In genomic region chrX:47193475-47194241, GRCh38 we compare ENCODE assay signal across 8 cellular contexts. TPM values are rescaled to one million over a fixed set of nuclear protein-coding genes. Genes with fewer than 3 reads are reported as not detected.
A peak's percentile ranks its signal among the peaks of the same experiment; 100 is the strongest.
DNase-seq lines count a peak whose midpoint lies in the region; ATAC-seq and TF ChIP-seq lines count a peak whose summit lies in the region.

Gene UBA1, plus strand, starts transcription at chrX:47193829. Its CDS starts 4,974 bp downstream, at chrX:47198803.

- in situ Hi-C loops in SK-MEL-5 (cut with HindIII; ENCODE audit: low pct_unique_long_range_greater_than_20kb, low sequenced_read_pairs) = no loop called here

- H3K9me3 ChIP-seq in neutrophil = no peaks in the 10 kb centered on the region

- no peaks in the 10 kb centered on the region for H3K27me3 ChIP-seq in foreskin keratinocyte
- H3K27me3 ChIP-seq in neutrophil = no peaks in the 10 kb centered on the region

- H3K4me1 ChIP-seq in foreskin keratinocyte (peaks cover 3% of the 10 kb centered on the region), neutrophil (ENCODE audit: control insufficient read depth in 1 of 2, insufficient read depth in 1 of 2, low read depth in 1 of 2, low read length in 1 of 2) (peaks cover 48 to 65% of the 10 kb centered on the region in 2 experiments)

- ATAC-seq in foreskin keratinocyte = peak; percentile 71

- H3K27ac ChIP-seq in foreskin keratinocyte (peak within 1 kb of the TSS; percentile 99), neutrophil (peak within 1 kb of the TSS; percentile 95), substantia nigra (ENCODE audit: low read depth, low read length, poor library complexity, severe bottlenecking) (peak within 1 kb of the TSS; percentile 88)

- DNase-seq in GM03348 (ENCODE audit: low spot score) (peak; percentile 87), HEK293T (ENCODE audit: extremely low spot score) (peak; percentile 90), MV-4-11 (lab: John Stamatoyannopoulos, UW) (peak; percentile 95), SK-MEL-5 (ENCODE audit: low read depth, low spot score) (peak; percentile 95), foreskin keratinocyte (peak; percentile 78 to 87), substantia nigra (lab: John Stamatoyannopoulos, UW) (peak; percentile 30 to 99 (median 88))
- DNase-seq in activated naive CD4-positive, alpha-beta T cell treated with Interleukin-2 at 50 U/mL for 16 hours = peak; percentile 91

- TF ChIP-seq CTCF in foreskin keratinocyte (conservative IDR thresholded peaks at IDR 0.05) (peak; percentile 92), neutrophil (IDR thresholded peaks at IDR 0.05) (peak; percentile 85)

- peak within 1 kb of the TSS; percentile 69 to 79 for H3K4me3 ChIP-seq in neutrophil (ENCODE audit: low read depth in 1 of 2, low read length in 1 of 2)

- CTCF ChIA-PET in HEK293T (lab: Yijun Ruan, JAX) = interaction anchor here (3.3 kb wide), 1 partner anchor 191 kb away, joined by 8 read pairs; no protein-coding TSS in a partner anchor

- POLR2A ChIA-PET in HEK293T (lab: Yijun Ruan, JAX) = interaction anchor here (1.2 kb wide), 1 partner anchor 40 kb away, joined by 5 read pairs; no protein-coding TSS in a partner anchor

- H3K36me3 ChIP-seq in neutrophil = peaks cover 14% of the 10 kb centered on the region

TF ChIP-seq in HEK293T, 16 proteins besides CTCF, POLR2A, EP300 and RAD21:
- TF ChIP-seq ELF4 (IDR thresholded peaks at IDR 0.05) (0 out of 2 replicates have a peak, but pooled peaks have one; percentile 29), FOXA1 (IDR thresholded peaks at IDR 0.05) (no peak), FOXK2 (IDR thresholded peaks at IDR 0.05) (no peak), TARDBP (IDR thresholded peaks at IDR 0.05) (no peak), CTBP1 (IDR thresholded peaks at IDR 0.05; ENCODE audit: borderline replicate concordance) (no peak), LEF1 (IDR thresholded peaks at IDR 0.05; ENCODE audit: borderline replicate concordance) (no peak), ARNT (IDR thresholded peaks at IDR 0.05) (no peak), ZNF384 (IDR thresholded peaks at IDR 0.05) (no peak), PKNOX1 (IDR thresholded peaks at IDR 0.05) (peak; percentile 85), L3MBTL2 (conservative IDR thresholded peaks at IDR 0.05) (no peak), NFRKB (IDR thresholded peaks at IDR 0.05) (no peak), SUZ12 (IDR thresholded peaks at IDR 0.05) (no peak), SP1 (IDR thresholded peaks at IDR 0.05) (no peak)

RNA-seq across cellular contexts. Expression of gene UBA1, which starts in this region (rescaled TPM):
- total RNA-seq in SK-MEL-5 (2014; rRNA removed; shearing (Covaris generic)) = 169 and 186 TPM in 2 replicates
- polyA plus RNA-seq in SK-MEL-5 (2015; cell fraction: cytosol; rRNA removed) = 292 and 357 TPM in 2 replicates
- polyA plus RNA-seq in SK-MEL-5 (2015; cell fraction: nucleus; rRNA removed) = 205 and 237 TPM in 2 replicates
- 178 and 181 TPM in 2 replicates for total RNA-seq in foreskin keratinocyte
- 161 and 163 TPM in 2 replicates for polyA plus RNA-seq in foreskin keratinocyte

Comparison
In these comparisons a context has a peak if more than half of its experiments do, and no peak if none do; other contexts are left out.
1. Peak in every context shown above with its lines: DNase-seq, ATAC-seq, H3K4me3 ChIP-seq and H3K27ac ChIP-seq.